Comparison of ENCODE assay signal across 1 cellular context in genomic region chr16:11791144-11791828, GRCh38.
TF ChIP-seq lines count a peak whose summit lies in the region.

No MANE protein-coding gene starts in this region.

TF ChIP-seq in GM12878, 131 proteins besides CTCF, POLR2A, EP300 and RAD21 (continued from another document):
- TF ChIP-seq, protein P1, sequence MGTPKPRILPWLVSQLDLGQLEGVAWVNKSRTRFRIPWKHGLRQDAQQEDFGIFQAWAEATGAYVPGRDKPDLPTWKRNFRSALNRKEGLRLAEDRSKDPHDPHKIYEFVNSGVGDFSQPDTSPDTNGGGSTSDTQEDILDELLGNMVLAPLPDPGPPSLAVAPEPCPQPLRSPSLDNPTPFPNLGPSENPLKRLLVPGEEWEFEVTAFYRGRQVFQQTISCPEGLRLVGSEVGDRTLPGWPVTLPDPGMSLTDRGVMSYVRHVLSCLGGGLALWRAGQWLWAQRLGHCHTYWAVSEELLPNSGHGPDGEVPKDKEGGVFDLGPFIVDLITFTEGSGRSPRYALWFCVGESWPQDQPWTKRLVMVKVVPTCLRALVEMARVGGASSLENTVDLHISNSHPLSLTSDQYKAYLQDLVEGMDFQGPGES (IDR thresholded peaks at IDR 0.05), result no peak
- TF ChIP-seq MLLT1 (IDR thresholded peaks at IDR 0.05), result no peak
